ENCODE assay signal across 11 cellular contexts in the genomic region with DNA sequence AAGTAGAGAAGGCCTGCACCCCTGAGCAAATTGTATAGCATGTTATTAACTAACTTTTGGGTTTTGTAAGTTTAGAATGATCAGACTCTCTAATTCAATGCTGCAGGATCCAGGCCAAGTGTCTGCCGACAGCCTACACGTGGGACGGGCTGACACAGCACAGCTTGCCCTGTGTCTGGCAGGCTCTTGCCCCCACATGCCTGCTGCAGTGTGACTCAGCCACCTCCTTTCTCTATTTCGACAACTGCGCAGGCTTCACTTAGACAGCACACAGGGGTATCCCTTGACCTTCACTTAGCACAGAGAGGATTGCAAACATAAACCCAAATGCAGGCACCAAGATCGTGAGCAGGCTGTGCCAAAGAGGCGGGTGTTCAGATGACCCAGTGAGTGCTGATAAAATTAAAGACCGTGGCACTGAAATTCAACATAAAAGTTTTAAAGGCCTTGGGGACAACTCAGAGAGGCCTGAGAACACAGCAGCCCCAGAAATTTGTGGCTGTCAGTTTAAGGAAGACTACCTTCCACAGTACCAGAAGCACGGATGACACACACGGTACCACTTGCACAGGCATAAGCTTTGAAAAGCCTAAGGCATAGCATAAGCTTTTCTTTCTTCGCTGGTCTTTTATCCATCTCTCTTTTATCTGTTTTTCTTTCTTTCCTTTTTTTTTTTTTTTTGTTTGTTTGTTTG. TPM values are rescaled to one million over a fixed set of nuclear protein-coding genes. Genes with fewer than 3 reads are reported as not detected.
DNase-seq lines count a peak whose midpoint lies in the region; ATAC-seq and TF ChIP-seq lines count a peak whose summit lies in the region.
"Had no signal": no experiment of that assay in that cellular context is flagged by ENCODE, and none has a peak within 500 bp of the region (broad histone marks: within the 10 kb centered on the region; RNA-seq: fewer than 3 reads in every experiment).

No MANE protein-coding gene starts in this region.

- no peaks in the 10 kb centered on the region for H3K36me3 Mint-ChIP-seq in stimulated activated naive B cell treated with anti-CD40 and anti-IgM and Interleukin-4, amounts not matched to agents 10 μg/mL and 1 μg/mL and 100 μg/mL, for 72 hours
- peaks cover 84% of the 10 kb centered on the region for H3K36me3 Mint-ChIP-seq in activated T-cell treated with anti-CD3 and anti-CD28 coated beads, Interleukin-2, amount 50 U/mL, for 24 hours (ENCODE audit: low read depth)

- intact Hi-C loops in Right ventricle myocardium inferior (cut with DNase I) = no loop called here

- no peaks in the 10 kb centered on the region for H3K27me3 Mint-ChIP-seq in stimulated activated naive B cell treated with anti-CD40 and anti-IgM and Interleukin-4, amounts not matched to agents 10 μg/mL and 1 μg/mL and 100 μg/mL, for 72 hours
- no peaks in the 10 kb centered on the region for H3K27me3 Mint-ChIP-seq in activated T-cell treated with anti-CD3 and anti-CD28 coated beads, Interleukin-2, amount 50 U/mL, for 24 hours

- H3K4me3 ChIP-seq in AG10803 (ENCODE audit: low read length) = no peak overlapping the region

- no peak overlapping the region for H3K4me3 Mint-ChIP-seq in stimulated activated naive B cell treated with anti-CD40 and anti-IgM and Interleukin-4, amounts not matched to agents 10 μg/mL and 1 μg/mL and 100 μg/mL, for 72 hours
- H3K4me3 Mint-ChIP-seq in activated T-cell treated with anti-CD3 and anti-CD28 coated beads, Interleukin-2, amount 50 U/mL, for 24 hours = no peak overlapping the region
- H3K4me3 Mint-ChIP-seq: T-helper 1 cell treated with Interleukin-12 subunit alpha and Interleukin-12 subunit beta and Interleukin-4 antibody, amounts not matched to agents 30 μg/mL and 1 μg/mL, for 36 hours had no signal

- H3K27ac Mint-ChIP-seq in stimulated activated naive B cell treated with anti-CD40 and anti-IgM and Interleukin-4, amounts not matched to agents 10 μg/mL and 1 μg/mL and 100 μg/mL, for 72 hours = no peak overlapping the region
- no peak overlapping the region for H3K27ac Mint-ChIP-seq in activated T-cell treated with anti-CD3 and anti-CD28 coated beads, Interleukin-2, amount 50 U/mL, for 24 hours
- H3K27ac Mint-ChIP-seq: T-helper 1 cell treated with Interleukin-12 subunit alpha and Interleukin-12 subunit beta and Interleukin-4 antibody, amounts not matched to agents 30 μg/mL and 1 μg/mL, for 36 hours had no signal

- no peaks in the 10 kb centered on the region for H3K4me1 Mint-ChIP-seq in stimulated activated naive B cell treated with anti-CD40 and anti-IgM and Interleukin-4, amounts not matched to agents 10 μg/mL and 1 μg/mL and 100 μg/mL, for 72 hours
- no peaks in the 10 kb centered on the region for H3K4me1 Mint-ChIP-seq in activated T-cell treated with anti-CD3 and anti-CD28 coated beads, Interleukin-2, amount 50 U/mL, for 24 hours (ENCODE audit: low read depth)

- H3K9me3 Mint-ChIP-seq in stimulated activated naive B cell treated with anti-CD40 and anti-IgM and Interleukin-4, amounts not matched to agents 10 μg/mL and 1 μg/mL and 100 μg/mL, for 72 hours = no peaks in the 10 kb centered on the region
- no peaks in the 10 kb centered on the region for H3K9me3 Mint-ChIP-seq in activated T-cell treated with anti-CD3 and anti-CD28 coated beads, Interleukin-2, amount 50 U/mL, for 24 hours
- H3K9me3 Mint-ChIP-seq: T-helper 1 cell treated with Interleukin-12 subunit alpha and Interleukin-12 subunit beta and Interleukin-4 antibody, amounts not matched to agents 30 μg/mL and 1 μg/mL, for 36 hours had no signal

- ATAC-seq in Right ventricle myocardium inferior (peak; percentile 97), omental fat pad (ENCODE audit: low FRiP score) (peak; percentile 98)
- no peak for ATAC-seq in stimulated activated naive B cell treated with anti-CD40 and anti-IgM and Interleukin-4, amounts not matched to agents 10 μg/mL and 1 μg/mL and 100 μg/mL, for 72 hours (replicated peaks)

- DNase-seq in AG10803 (ENCODE audit: low read depth) (peak; percentile 81), amniotic epithelial cell (ENCODE audit: low read depth) (peak; percentile 84), Right ventricle myocardium inferior (ENCODE audit: missing footprints) (peak; percentile 89), omental fat pad (ENCODE audit: low spot score) (no peak)
- DNase-seq in stimulated activated naive B cell treated with anti-CD40 and anti-IgM and Interleukin-4, amounts not matched to agents 10 μg/mL and 1 μg/mL and 100 μg/mL, for 72 hours = no peak
- no peak for DNase-seq in activated naive CD4-positive, alpha-beta T cell (lab: John Stamatoyannopoulos, UW)
- DNase-seq in effector CD4-positive, alpha-beta T cell = no peak
- no peak for DNase-seq in activated T-cell treated with anti-CD3 and anti-CD28 coated beads, Interleukin-2, amount 50 U/mL, for 24 hours
- DNase-seq: activated CD8-positive, alpha-beta memory T cell treated with anti-CD3 and anti-CD28 coated beads, Interleukin-2, amount 50 U/mL, for 48 hours; stimulated activated CD4-positive, alpha-beta T cell treated with anti-CD3 and anti-CD28 coated beads, Interleukin-4, amount 100 ng/mL, for 1 hour had no signal

- TF ChIP-seq CTCF in AG10803 (conservative IDR thresholded peaks at IDR 0.05; ENCODE audit: low read length) = no peak
- no peak for TF ChIP-seq CTCF in omental fat pad (IDR thresholded peaks at IDR 0.05)

RNA-seq across cellular contexts. Expression of a gene that starts 37.8 kb away (rescaled TPM):
- total RNA-seq in Right ventricle myocardium inferior (1.2 TPM), omental fat pad (1 to 10 TPM; 1.5 to 2.6 (median 1.8) TPM)

Comparison
In these comparisons a context has a peak if more than half of its experiments do, and no peak if none do; other contexts are left out.
1. DNase-seq: peak in AG10803 (single experiment), amniotic epithelial cell (single experiment) and Right ventricle myocardium inferior (single experiment); none in omental fat pad (single experiment), stimulated activated naive B cell treated with anti-CD40 and anti-IgM and Interleukin-4, amounts not matched to agents 10 μg/mL and 1 μg/mL and 100 μg/mL, for 72 hours (single experiment), activated naive CD4-positive, alpha-beta T cell (0 of 4), effector CD4-positive, alpha-beta T cell (single experiment) and activated T-cell treated with anti-CD3 and anti-CD28 coated beads, Interleukin-2, amount 50 U/mL, for 24 hours (single experiment).
2. ATAC-seq: peak in Right ventricle myocardium inferior (single experiment) and omental fat pad (single experiment); none in stimulated activated naive B cell treated with anti-CD40 and anti-IgM and Interleukin-4, amounts not matched to agents 10 μg/mL and 1 μg/mL and 100 μg/mL, for 72 hours (0 of 2).